In the genomic region with DNA sequence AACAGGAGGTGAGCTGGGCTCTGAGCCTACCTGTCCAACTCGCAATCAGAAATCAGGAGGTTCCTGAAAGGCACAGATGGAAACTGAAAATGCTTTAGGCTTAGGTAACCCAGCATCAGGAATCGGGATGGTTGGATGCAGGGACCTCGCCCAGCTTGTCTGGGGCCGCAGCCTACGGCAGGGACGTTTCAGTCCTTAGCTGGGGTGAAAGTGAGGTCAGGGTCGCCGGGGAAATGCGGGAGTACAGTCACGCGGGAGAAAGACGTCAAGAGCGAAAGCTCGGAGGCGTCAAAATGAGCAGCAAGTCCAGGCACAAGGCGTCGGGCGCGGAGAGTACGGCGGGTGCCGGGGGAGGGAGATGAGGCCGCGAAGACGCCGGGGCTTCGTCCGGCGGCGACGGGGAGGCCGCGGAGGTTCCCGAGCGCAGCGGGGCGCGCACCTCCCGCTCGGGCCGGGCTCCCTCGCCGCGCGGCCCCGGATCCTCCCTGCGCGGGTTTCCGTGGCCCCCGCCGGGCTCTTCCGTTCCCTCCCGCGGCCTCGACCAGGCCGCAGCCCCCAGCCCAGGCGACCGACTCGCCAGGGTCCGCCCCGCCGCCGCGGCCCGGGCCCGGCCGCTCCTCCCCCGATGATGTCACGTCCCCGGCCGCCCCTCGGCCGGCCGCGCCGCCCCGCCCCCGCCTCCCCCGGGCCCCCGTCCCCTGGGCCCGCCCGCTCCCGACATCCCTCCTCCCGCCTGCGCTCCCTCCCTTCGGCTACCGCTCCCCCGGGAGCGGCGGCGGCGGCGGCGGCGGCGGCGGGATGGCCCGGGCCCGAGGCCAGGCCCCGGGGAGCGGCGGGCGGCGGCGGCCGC, we compare ENCODE assay signal across 8 cellular contexts. TPM values are rescaled to one million over a fixed set of nuclear protein-coding genes. Genes with fewer than 3 reads are reported as not detected.
DNase-seq lines count a peak whose midpoint lies in the region; ATAC-seq and TF ChIP-seq lines count a peak whose summit lies in the region.

A gene with protein sequence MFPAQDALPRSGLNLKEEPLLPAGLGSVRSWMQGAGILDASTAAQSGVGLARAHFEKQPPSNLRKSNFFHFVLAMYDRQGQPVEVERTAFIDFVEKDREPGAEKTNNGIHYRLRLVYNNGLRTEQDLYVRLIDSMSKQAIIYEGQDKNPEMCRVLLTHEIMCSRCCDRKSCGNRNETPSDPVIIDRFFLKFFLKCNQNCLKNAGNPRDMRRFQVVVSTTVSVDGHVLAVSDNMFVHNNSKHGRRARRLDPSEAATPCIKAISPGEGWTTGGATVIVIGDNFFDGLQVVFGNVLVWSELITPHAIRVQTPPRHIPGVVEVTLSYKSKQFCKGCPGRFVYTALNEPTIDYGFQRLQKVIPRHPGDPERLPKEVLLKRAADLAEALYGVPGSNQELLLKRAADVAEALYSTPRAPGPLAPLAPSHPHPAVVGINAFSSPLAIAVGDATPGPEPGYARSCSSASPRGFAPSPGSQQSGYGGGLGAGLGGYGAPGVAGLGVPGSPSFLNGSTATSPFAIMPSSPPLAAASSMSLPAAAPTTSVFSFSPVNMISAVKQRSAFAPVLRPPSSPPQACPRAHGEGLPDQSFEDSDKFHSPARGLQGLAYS (plus strand): TSS at position 745 of the 850 bp plus-strand sequence. CDS start 866 bp downstream, outside the sequence.

- peaks cover 12 to 20% (median 12%) of the 10 kb centered on the region in 3 donors for H3K27me3 Mint-ChIP-seq in immature natural killer cell (ENCODE audit: low read depth in 3 of 3)

- no peaks in the 10 kb centered on the region for H3K9me3 Mint-ChIP-seq in immature natural killer cell

- dilution Hi-C loops in mammary epithelial cell (cut with HindIII; ENCODE audit: low sequenced_read_pairs) = no loop called here

- intact Hi-C loops in Right ventricle myocardium inferior (cut with DNase I) = loop anchor here (5.0 kb wide), 1 partner anchor 50 kb away; no protein-coding TSS in a partner anchor
- intact Hi-C loops in cardiac septum (cut with DNase I) = loop anchor here (10.0 kb wide), 1 partner anchor 173 kb away; no protein-coding TSS in a partner anchor
- intact Hi-C loops in mammary epithelial cell (cut with micrococcal nuclease) = no loop called here

- peak within 1 kb of the TSS; percentile 82 to 97 (median 92) for H3K27ac Mint-ChIP-seq in immature natural killer cell

- H3K27ac ChIP-seq in SJSA1 (no peak within 1 kb of the TSS), mammary epithelial cell (ENCODE audit: insufficient read depth, low read depth, low read length) (no peak within 1 kb of the TSS)

- no TSS peak for BruUV-seq in mammary epithelial cell (replicated peaks; lab: Mats Ljungman, UMichigan)

- no peak for TF ChIP-seq CTCF in mammary epithelial cell (conservative IDR thresholded peaks at IDR 0.05 in 1 of 2, IDR thresholded peaks at IDR 0.05 in 1 of 2; ENCODE audit: extremely low read depth in 1 of 2, insufficient read depth in 1 of 2, low read depth in 1 of 2, low read length in 2 of 2)

- peak within 1 kb of the TSS; percentile 74 for H3K4me2 ChIP-seq in mammary epithelial cell (ENCODE audit: insufficient read depth, low read depth, low read length)
- H3K4me2 ChIP-seq in skeletal muscle satellite cell (ENCODE audit: low read length) = peak within 1 kb of the TSS; percentile 73

- peaks cover 29% of the 10 kb centered on the region for H3K27me3 ChIP-seq in SJSA1 (replicated peaks)
- peaks cover 42% of the 10 kb centered on the region for H3K27me3 ChIP-seq in mammary epithelial cell (ENCODE audit: insufficient read depth, low read length)
- H3K27me3 ChIP-seq in skeletal muscle satellite cell (ENCODE audit: control insufficient read depth, insufficient read depth, low read length) = peaks cover 78% of the 10 kb centered on the region

- ATAC-seq in Right ventricle myocardium inferior (peak; percentile 53), GM21576 (IDR thresholded peaks at IDR 0.05; ENCODE audit: unreplicated experiment) (no peak)

- H3K4me3 Mint-ChIP-seq in immature natural killer cell = peak within 1 kb of the TSS; percentile 94 to 99 (median 96)

- H3K36me3 ChIP-seq in SJSA1 (no peaks in the 10 kb centered on the region), mammary epithelial cell (ENCODE audit: insufficient read depth, low read length) (no peaks in the 10 kb centered on the region), skeletal muscle satellite cell (ENCODE audit: insufficient read depth, low read length) (no peaks in the 10 kb centered on the region)

- H3K9ac ChIP-seq in mammary epithelial cell (ENCODE audit: insufficient read depth, low read length) (no peak within 1 kb of the TSS), skeletal muscle satellite cell (ENCODE audit: low read depth, low read length) (no peak within 1 kb of the TSS)

- peaks cover 37 to 48% of the 10 kb centered on the region in 2 donors for H3K4me1 Mint-ChIP-seq in immature natural killer cell

- H3K4me3 ChIP-seq in SJSA1 = peak within 1 kb of the TSS; percentile 44
- peak within 1 kb of the TSS in 2 of 3 experiments; percentile 17 to 27 for H3K4me3 ChIP-seq in mammary epithelial cell (replicated peaks in 1 of 3; ENCODE audit: insufficient read depth in 1 of 3, low read depth in 2 of 3, low read length in 3 of 3)
- peak within 1 kb of the TSS; percentile 54 for H3K4me3 ChIP-seq in skeletal muscle satellite cell (ENCODE audit: low read length)

- CTCF ChIA-PET in mammary epithelial cell (lab: Charles Lee; ENCODE audit: low non-redundant PET) = no interaction called here

- peak within 1 kb of the TSS; percentile 71 for H2AFZ ChIP-seq in mammary epithelial cell (ENCODE audit: low read depth, low read length)

- no peaks in the 10 kb centered on the region for H3K36me3 Mint-ChIP-seq in immature natural killer cell

- 8% methylated on average over 15 of the region's 106 CpGs for whole genome bisulfite sequencing in mammary epithelial cell (ENCODE audit: low coverage, missing lambda C conversion rate)

- no peak for DNase-seq in Right ventricle myocardium inferior (ENCODE audit: missing footprints)
- no peak for DNase-seq in cardiac septum (ENCODE audit: low spot score)
- DNase-seq in SJSA1 (ENCODE audit: low read depth in 1 of 2, low spot score in 2 of 2) = peak in 1 of 2 experiments; percentile 46
- DNase-seq in mammary epithelial cell = peak; percentile 7
- peak; percentile 47 to 55 (median 50) for DNase-seq in immature natural killer cell
- no peak for DNase-seq in LoVo (ENCODE audit: low spot score)

- H4K20me1 ChIP-seq in mammary epithelial cell (ENCODE audit: insufficient read depth, low read length) = no peaks in the 10 kb centered on the region

- in situ Hi-C loops in mammary epithelial cell (cut with MboI; ENCODE audit: low sequenced_read_pairs in 2 of 2) = no loop called here

- H3K79me2 ChIP-seq in mammary epithelial cell (ENCODE audit: insufficient read depth, low read length) = no peaks in the 10 kb centered on the region

- H3K4me1 ChIP-seq in SJSA1 (replicated peaks) (peaks cover 11% of the 10 kb centered on the region), mammary epithelial cell (ENCODE audit: insufficient read depth, low read length) (no peaks in the 10 kb centered on the region), skeletal muscle satellite cell (ENCODE audit: control insufficient read depth, insufficient read depth, low read length) (peaks cover 5% of the 10 kb centered on the region)

- H3K9me3 ChIP-seq in SJSA1 (replicated peaks) = no peaks in the 10 kb centered on the region
- H3K9me3 ChIP-seq in mammary epithelial cell (replicated peaks; ENCODE audit: insufficient read depth, low read length) = no peaks in the 10 kb centered on the region
- H3K9me3 ChIP-seq in skeletal muscle satellite cell (replicated peaks; ENCODE audit: low read length) = no peaks in the 10 kb centered on the region

RNA-seq across cellular contexts. Expression of the gene that starts here (rescaled TPM):
- total RNA-seq in Right ventricle myocardium inferior = 4.7 TPM
- total RNA-seq in cardiac septum = 4.8 TPM
- 4.0 and 4.4 TPM in 2 replicates for total RNA-seq in SJSA1 (2014; rRNA removed; shearing (Covaris generic))
- under 1 TPM in 1 of 2 donors, not detected in 1; 0.17 TPM for total RNA-seq in mammary epithelial cell
- polyA plus RNA-seq in mammary epithelial cell = not detected
- polyA minus RNA-seq in mammary epithelial cell = not detected
- 1 to 10 TPM; 1.3 to 1.8 (median 1.7) TPM for polyA plus RNA-seq in immature natural killer cell
- not detected in 2 replicates for total RNA-seq in skeletal muscle satellite cell (2012; rRNA removed)

Comparison
In these comparisons a context has a peak if more than half of its experiments do, and no peak if none do; other contexts are left out.
1. Peak in DNase-seq, H3K4me3 ChIP-seq and H3K4me2 ChIP-seq in mammary epithelial cell; RNA of the gene not detected or under 1 TPM.
2. DNase-seq: peak in immature natural killer cell (3 of 3); none in Right ventricle myocardium inferior (single experiment), cardiac septum (single experiment) and LoVo (single experiment).
3. Peak in every context shown above with its lines, with median percentiles within 50 percentile points of each other: H3K4me3 ChIP-seq.